Comparison of ENCODE assay signal across 10 cellular contexts in the genomic region with DNA sequence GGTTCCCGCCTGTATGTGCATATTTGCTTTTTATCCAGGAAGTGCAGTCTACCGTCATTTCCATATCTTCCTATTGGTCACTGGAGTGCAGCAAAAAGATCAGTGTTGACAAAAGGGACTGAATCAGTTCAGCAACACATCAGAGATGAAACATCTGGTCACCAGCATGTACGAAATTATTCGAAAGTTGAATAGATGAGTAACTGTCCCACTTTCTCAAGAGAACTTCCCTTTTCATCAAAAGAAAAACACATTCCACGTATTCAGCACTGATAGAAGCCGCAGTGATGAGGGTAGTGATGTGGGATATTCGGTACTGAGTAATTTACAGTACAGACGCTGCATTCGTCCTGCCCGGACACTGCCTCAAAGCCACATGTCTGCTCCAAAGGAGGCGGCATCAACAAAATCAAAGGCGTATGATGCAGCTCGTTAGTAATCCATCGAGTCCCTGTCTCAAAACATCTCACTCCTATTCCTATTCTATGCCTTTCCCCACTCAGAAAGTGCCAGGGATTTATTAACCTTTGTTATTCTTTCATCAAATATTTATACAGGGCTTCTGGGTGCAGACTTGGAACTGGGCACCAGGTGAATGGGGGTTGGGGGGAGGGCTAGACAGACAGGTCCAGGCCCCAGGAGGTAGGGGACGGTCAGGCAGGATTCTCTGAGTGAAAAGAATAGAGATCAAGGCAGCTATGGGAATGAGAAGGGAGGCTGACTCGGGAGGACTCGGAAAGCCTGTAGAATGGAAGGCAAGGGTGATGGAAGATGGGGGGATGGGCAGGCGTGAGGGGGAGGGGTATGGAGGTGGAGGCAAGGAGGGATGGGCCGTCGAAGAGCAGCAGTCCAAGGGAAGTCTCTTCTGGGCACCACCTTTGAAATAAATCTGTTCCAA.
A peak's percentile ranks its signal among the peaks of the same experiment; 100 is the strongest.
DNase-seq lines count a peak whose midpoint lies in the region; ATAC-seq, FAIRE-seq and TF ChIP-seq lines count a peak whose summit lies in the region.
"Had no signal": no experiment of that assay in that cellular context is flagged by ENCODE, and none has a peak within 500 bp of the region (broad histone marks: within the 10 kb centered on the region; RNA-seq: fewer than 3 reads in every experiment).

No MANE protein-coding gene starts in this region.

- TF ChIP-seq CTCF in RWPE1 (conservative IDR thresholded peaks at IDR 0.05; ENCODE audit: low read depth) (no peak), D721Med (IDR thresholded peaks at IDR 0.05; ENCODE audit: insufficient read depth, missing control alignments) (no peak)

- ATAC-seq in GM19397 (IDR thresholded peaks at IDR 0.05; ENCODE audit: unreplicated experiment), result no peak

- DNase-seq in ELR (ENCODE audit: low read depth) (peak; percentile 91), RWPE1 (ENCODE audit: low spot score) (no peak), fibroblast of the conjunctiva (ENCODE audit: low read depth) (peak; percentile 31), pulmonary artery endothelial cell (ENCODE audit: low read depth, low spot score) (peak; percentile 43), occipital lobe (lab: John Stamatoyannopoulos, UW) (no peak), posterior vena cava (ENCODE audit: low spot score) (no peak), D721Med (ENCODE audit: insufficient read length, low spot score) (no peak)

- H3K27ac ChIP-seq in RWPE1, result peak overlapping the region; percentile 61
- H3K27ac ChIP-seq: gastrocnemius medialis had no signal

- FAIRE-seq in D721Med (lab: Jason Lieb, UNC), result no peak
- FAIRE-seq: GM12891 had no signal

- intact Hi-C loops in posterior vena cava (cut with DNase I), result no loop called here

- CTCF ChIA-PET in RWPE1 (lab: Yijun Ruan, JAX), result interaction anchor here (0.6 to 0.9 kb wide), 4 partner anchors 11 to 255 kb away, joined by 3 to 9 read pairs (median 4); no protein-coding TSS in a partner anchor

- POLR2A ChIA-PET in RWPE1 (lab: Yijun Ruan, JAX; ENCODE audit: low non-redundant PET), result interaction anchor here (0.7 kb wide), 1 partner anchor 144 kb away, joined by 5 read pairs; no protein-coding TSS in a partner anchor

Comparison
In these comparisons a context has a peak if more than half of its experiments do, and no peak if none do; other contexts are left out.
1. DNase-seq: peak in ELR (single experiment), fibroblast of the conjunctiva (single experiment) and pulmonary artery endothelial cell (single experiment); none in RWPE1 (single experiment), occipital lobe (single experiment), posterior vena cava (single experiment) and D721Med (single experiment).